18 cellular contexts compared by ENCODE assay signal in genomic region chr7:4820405-4820967, GRCh38. TPM values are rescaled to one million over a fixed set of nuclear protein-coding genes. Genes with fewer than 3 reads are reported as not detected.
DNase-seq lines count a peak whose midpoint lies in the region; ATAC-seq, FAIRE-seq and TF ChIP-seq lines count a peak whose summit lies in the region.
"Had no signal": no experiment of that assay in that cellular context is flagged by ENCODE, and none has a peak within 500 bp of the region (broad histone marks: within the 10 kb centered on the region; RNA-seq: fewer than 3 reads in every experiment).

No MANE protein-coding gene starts in this region.

- no peak overlapping the region for H2BK15ac ChIP-seq in mesenchymal stem cell (ENCODE audit: low read depth, poor library complexity, severe bottlenecking)

- no peaks in the 10 kb centered on the region for H4K20me1 ChIP-seq in SK-N-SH (ENCODE audit: insufficient read depth)
- no peaks in the 10 kb centered on the region for H4K20me1 ChIP-seq in osteoblast (ENCODE audit: insufficient read depth, low read length)

- H2BK120ac ChIP-seq in mesenchymal stem cell (ENCODE audit: low read depth, low read length), result no peak overlapping the region

- no peak overlapping the region for H2BK5ac ChIP-seq in mesenchymal stem cell (ENCODE audit: low read depth, low read length, poor library complexity, severe bottlenecking)

- no peak for TF ChIP-seq RAD21 in SK-N-SH (IDR thresholded peaks at IDR 0.05; ENCODE audit: low read length)

- H3K4me2 ChIP-seq in SK-N-SH (no peak overlapping the region), osteoblast (ENCODE audit: insufficient read depth, low read length) (no peak overlapping the region), mesenchymal stem cell (ENCODE audit: low read length, poor library complexity, severe bottlenecking) (no peak overlapping the region)

- H3K9me2 ChIP-seq in SK-N-SH, result no peaks in the 10 kb centered on the region

- no peak overlapping the region for H3K14ac ChIP-seq in mesenchymal stem cell (ENCODE audit: low read length in 2 of 2)

- 88% methylated on average over 19 of the region's 19 CpGs for WGBS in SK-N-SH (ENCODE audit: low lambda C conversion rate)
- WGBS in heart right ventricle, 2 donors, result 51 to 55% methylated on average over 19 of the region's 19 CpGs
- 92% methylated on average over 17 of the region's 19 CpGs for whole genome bisulfite sequencing in mesenchymal stem cell

- no peaks in the 10 kb centered on the region for H3K79me1 ChIP-seq in mesenchymal stem cell (replicated peaks; ENCODE audit: low read length, poor library complexity, severe bottlenecking)

- H3K4me3 ChIP-seq in SK-N-SH (ENCODE audit: low read depth in 2 of 2, low read length in 1 of 2) (no peak overlapping the region), heart right ventricle (peak overlapping the region in 1 of 10 donors; percentile 6), osteoblast (ENCODE audit: insufficient read depth, low read length) (no peak overlapping the region), mesenchymal stem cell (ENCODE audit: insufficient read depth in 1 of 2, low read depth in 1 of 2, low read length in 2 of 2) (no peak overlapping the region)
- H3K4me3 ChIP-seq: SJSA1 had no signal

- no peak overlapping the region for H2AK5ac ChIP-seq in mesenchymal stem cell (ENCODE audit: low read length, severe bottlenecking)

- POLR2A ChIA-PET in SK-N-SH (lab: Yijun Ruan, JAX), result no interaction called here

- H3K9me3 ChIP-seq in SK-N-SH, result no peaks in the 10 kb centered on the region
- H3K9me3 ChIP-seq in heart right ventricle, result no peaks in the 10 kb centered on the region
- no peaks in the 10 kb centered on the region for H3K9me3 ChIP-seq in osteoblast (ENCODE audit: low read depth, low read length)
- no peaks in the 10 kb centered on the region for H3K9me3 ChIP-seq in mesenchymal stem cell (ENCODE audit: control insufficient read depth, low read length)

- H3K79me2 ChIP-seq in SK-N-SH (ENCODE audit: insufficient read depth) (no peaks in the 10 kb centered on the region), osteoblast (ENCODE audit: insufficient read depth, low read length) (no peaks in the 10 kb centered on the region)

- H3K4ac ChIP-seq in mesenchymal stem cell (ENCODE audit: low read depth in 1 of 2, low read length in 2 of 2), result no peak overlapping the region

- no peak overlapping the region for H4K8ac ChIP-seq in mesenchymal stem cell (ENCODE audit: low read length)

- H3K27ac ChIP-seq in SK-N-SH (ENCODE audit: low read depth in 2 of 2, low read length in 1 of 2) (no peak overlapping the region), heart right ventricle (peak overlapping the region; percentile 6 to 86 (median 71)), osteoblast (ENCODE audit: low read depth, low read length) (no peak overlapping the region), mesenchymal stem cell (ENCODE audit: low read length, poor library complexity, severe bottlenecking) (no peak overlapping the region)
- H3K27ac ChIP-seq: 22Rv1, SJSA1 had no signal

- H3K36me3 ChIP-seq in SK-N-SH (replicated peaks in 1 of 2; ENCODE audit: control insufficient read depth in 1 of 2, insufficient read depth in 2 of 2, low read length in 1 of 2) (no peaks in the 10 kb centered on the region), heart right ventricle (peaks cover 0 to 4% (median 0%) of the 10 kb centered on the region in 9 donors), osteoblast (ENCODE audit: insufficient read depth, low read length) (no peaks in the 10 kb centered on the region), mesenchymal stem cell (ENCODE audit: control insufficient read depth in 1 of 2, insufficient read depth in 2 of 2, low read depth in 1 of 2, low read length in 2 of 2) (no peaks in the 10 kb centered on the region)
- H3K36me3 ChIP-seq: SJSA1 had no signal

- H3K27me3 ChIP-seq in SK-N-SH (ENCODE audit: insufficient read depth), result no peaks in the 10 kb centered on the region
- H3K27me3 ChIP-seq in heart right ventricle, result no peaks in the 10 kb centered on the region
- H3K27me3 ChIP-seq in osteoblast (ENCODE audit: insufficient read depth, low read length), result peaks cover 15% of the 10 kb centered on the region
- H3K27me3 ChIP-seq in mesenchymal stem cell (ENCODE audit: control insufficient read depth in 1 of 2, insufficient read depth in 1 of 2, low read length in 2 of 2), result peaks cover 15 to 24% of the 10 kb centered on the region in 2 experiments

- CTCF ChIA-PET in SK-N-SH (lab: Yijun Ruan, JAX), result interaction anchor here (1.1 to 1.7 kb wide), 3 partner anchors 10 to 63 kb away, joined by 3 to 8 read pairs (median 4); partner anchors contain the start of gene RADIL

- no peaks in the 10 kb centered on the region for H3F3A ChIP-seq in SK-N-SH (replicated peaks; ENCODE audit: insufficient read depth)

- intact Hi-C loops in heart right ventricle (cut with DNase I), result loop anchor here in 1 of 10 donors (10.0 kb wide), 1 partner anchor 264 kb away; no protein-coding TSS in a partner anchor

- no peak for TF ChIP-seq CTCF in SK-N-SH (IDR thresholded peaks at IDR 0.05)
- TF ChIP-seq CTCF in heart right ventricle (IDR thresholded peaks at IDR 0.05), result no peak
- no peak for TF ChIP-seq CTCF in osteoblast (IDR thresholded peaks at IDR 0.05; ENCODE audit: extremely low read depth, low read depth, low read length)

- ATAC-seq in SK-N-SH treated with all-trans-retinoic acid at 6 μM for 48 hours (no peak), heart right ventricle (peak; percentile 11 to 80 (median 60))
- ATAC-seq: HCT116 had no signal

- FAIRE-seq in GM19239 (lab: Jason Lieb, UNC), result no peak
- FAIRE-seq: GM18507 had no signal

- H3K4me1 ChIP-seq in SK-N-SH (ENCODE audit: control insufficient read depth in 1 of 2, insufficient read depth in 2 of 2, low read depth in 1 of 2, low read length in 1 of 2) (no peaks in the 10 kb centered on the region; a peak in 1 of 4 replicates), heart right ventricle (peaks cover 3 to 55% (median 19%) of the 10 kb centered on the region in 9 donors), osteoblast (ENCODE audit: insufficient read depth, low read length) (no peaks in the 10 kb centered on the region), mesenchymal stem cell (ENCODE audit: control insufficient read depth, insufficient read depth, low read depth, low read length) (peaks cover 1% of the 10 kb centered on the region)
- H3K4me1 ChIP-seq: SJSA1 had no signal

- H4K91ac ChIP-seq in mesenchymal stem cell (ENCODE audit: low read length), result no peak overlapping the region

- DNase-seq in SK-N-SH, result peak; percentile 47
- DNase-seq in heart right ventricle, result no peak
- peak; percentile 67 for DNase-seq in osteoblast (ENCODE audit: insufficient read length, low spot score, missing footprints)
- DNase-seq in mesenchymal stem cell, result no peak
- no peak for DNase-seq in stimulated activated CD4-positive, alpha-beta T cell treated with anti-CD3 and anti-CD28 coated beads, Interleukin-1b, Interleukin-23, amount 100 ng/mL, for 48 hours
- no peak for DNase-seq in EL
- no peak for DNase-seq in GM19239 (ENCODE audit: insufficient read length, low spot score)
- DNase-seq: C1 segment of cervical spinal cord, DMS153, IMR-90, NCI-H2029 treated with DMSO at 0.1 percent for 48 hours, NCI-H510A treated with DMSO at 0.1 percent for 48 hours had no signal

- no peak for TF ChIP-seq EP300 in SK-N-SH (IDR thresholded peaks at IDR 0.05; ENCODE audit: borderline replicate concordance in 1 of 2, low read depth in 1 of 2, low read length in 1 of 2)

- H2AFZ ChIP-seq in SK-N-SH (ENCODE audit: low read depth), result no peak overlapping the region
- H2AFZ ChIP-seq in osteoblast (ENCODE audit: low read length), result no peak overlapping the region
- no peak overlapping the region for H2AFZ ChIP-seq in mesenchymal stem cell (ENCODE audit: low read depth, low read length)

- H3K9ac ChIP-seq in SK-N-SH (no peak overlapping the region), mesenchymal stem cell (ENCODE audit: low read length) (no peak overlapping the region)

- no peak overlapping the region for H2BK12ac ChIP-seq in mesenchymal stem cell (ENCODE audit: low read length in 2 of 2)

- no peak overlapping the region for H3K23ac ChIP-seq in mesenchymal stem cell (ENCODE audit: low read length in 2 of 2)

- H3K18ac ChIP-seq in mesenchymal stem cell (ENCODE audit: low read depth in 1 of 2, low read length in 2 of 2), result no peak overlapping the region

TF ChIP-seq in SK-N-SH, 30 proteins besides CTCF, POLR2A, EP300 and RAD21 (continues in another document):
- TF ChIP-seq CHD2 (IDR thresholded peaks at IDR 0.05; ENCODE audit: low read length, partially characterized antibody), result no peak
- TF ChIP-seq, protein P1, sequence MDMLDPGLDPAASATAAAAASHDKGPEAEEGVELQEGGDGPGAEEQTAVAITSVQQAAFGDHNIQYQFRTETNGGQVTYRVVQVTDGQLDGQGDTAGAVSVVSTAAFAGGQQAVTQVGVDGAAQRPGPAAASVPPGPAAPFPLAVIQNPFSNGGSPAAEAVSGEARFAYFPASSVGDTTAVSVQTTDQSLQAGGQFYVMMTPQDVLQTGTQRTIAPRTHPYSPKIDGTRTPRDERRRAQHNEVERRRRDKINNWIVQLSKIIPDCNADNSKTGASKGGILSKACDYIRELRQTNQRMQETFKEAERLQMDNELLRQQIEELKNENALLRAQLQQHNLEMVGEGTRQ (IDR thresholded peaks at IDR 0.05; ENCODE audit: borderline replicate concordance, low read depth, low read length), result no peak

RNA-seq across cellular contexts. Expression of gene PAPOLB, which starts 41.3 kb away (rescaled TPM):
- polyA plus RNA-seq in SK-N-SH (2012; rRNA removed) (not detected in 2 replicates), heart right ventricle (under 1 TPM; 0.01 to 0.15 TPM)
- 0.01 TPM in 1 of 2 replicates, not detected in the other for polyA plus RNA-seq in SK-N-SH (2012; cell fraction: cytosol; rRNA removed)
- polyA plus RNA-seq in SK-N-SH (2012; cell fraction: nucleus; rRNA removed), result 0.01 and 0.05 TPM in 2 replicates
- total RNA-seq in heart right ventricle (under 1 TPM in 6 of 10 donors, not detected in 4; 0.10 to 0.21 (median 0.15) TPM), osteoblast (under 0.01 and 0.36 TPM in 2 replicates)
- polyA plus RNA-seq in mesenchymal stem cell (2013, experiment 1 of 2), result not detected
- polyA plus RNA-seq in mesenchymal stem cell (2013, experiment 2 of 2), result not detected
- total RNA-seq: HT-29, SJSA1 had no signal
- polyA plus RNA-seq: IMR-90 had no signal

RNA-seq across cellular contexts. Expression of gene AP5Z1, which starts 45.1 kb away (rescaled TPM):
- 29.5 and 36.7 TPM in 2 replicates for polyA plus RNA-seq in SK-N-SH (2012; rRNA removed)
- polyA plus RNA-seq in SK-N-SH (2012; cell fraction: cytosol; rRNA removed), result 5.5 and 11.0 TPM in 2 replicates
- 159 and 241 TPM in 2 replicates for polyA plus RNA-seq in SK-N-SH (2012; cell fraction: nucleus; rRNA removed)
- 10 to 100 TPM in 7 of 10 donors, 1 to 10 TPM in 3; 8.5 to 16.7 (median 12.4) TPM for total RNA-seq in heart right ventricle
- polyA plus RNA-seq in heart right ventricle, result 10 to 100 TPM; 20.0 to 30.9 TPM
- 63.9 and 73.1 TPM in 2 replicates for total RNA-seq in osteoblast
- polyA plus RNA-seq in mesenchymal stem cell (2013, experiment 1 of 2), result 30.2 TPM
- 30.0 TPM for polyA plus RNA-seq in mesenchymal stem cell (2013, experiment 2 of 2)

Comparison
In these comparisons a context has a peak if more than half of its experiments do, and no peak if none do; other contexts are left out.
1. DNase-seq: peak in SK-N-SH (single experiment) and osteoblast (single experiment); none in heart right ventricle (0 of 2), mesenchymal stem cell (single experiment), stimulated activated CD4-positive, alpha-beta T cell treated with anti-CD3 and anti-CD28 coated beads, Interleukin-1b, Interleukin-23, amount 100 ng/mL, for 48 hours (single experiment), EL (single experiment) and GM19239 (single experiment).
2. H3K27ac ChIP-seq: peak in heart right ventricle (10 of 10); none in SK-N-SH (0 of 2), osteoblast (single experiment) and mesenchymal stem cell (single experiment).